ENCODE assay signal across 8 cellular contexts in genomic region chr2:12412898-12413305, GRCh38.
A peak's percentile ranks its signal among the peaks of the same experiment; 100 is the strongest.
DNase-seq lines count a peak whose midpoint lies in the region; ATAC-seq, FAIRE-seq and TF ChIP-seq lines count a peak whose summit lies in the region.

No MANE protein-coding gene starts in this region.

- DNase-seq in GM18507 (ENCODE audit: extremely low spot score, insufficient read length, low read depth) (peak; percentile 7), RPMI7951 (ENCODE audit: low read depth) (peak; percentile 87), immature natural killer cell (peak in 2 of 3 donors; percentile 4 to 9), AG08395 (ENCODE audit: low spot score) (no peak), amygdala (lab: John Stamatoyannopoulos, UW) (no peak), NCI-H1930 (lab: John Stamatoyannopoulos, UW) (no peak), MCF 10A (ENCODE audit: unreplicated experiment) (no peak)

- H3K27me3 Mint-ChIP-seq in immature natural killer cell (ENCODE audit: low read depth in 3 of 3) (peaks cover 0 to 3% (median 1%) of the 10 kb centered on the region in 3 donors), MCF 10A (ENCODE audit: insufficient read depth, unreplicated experiment) (no peaks in the 10 kb centered on the region)

- no TSS peak for BruUV-seq in MCF 10A (replicated peaks; lab: Mats Ljungman, UMichigan)

- CTCF ChIA-PET in MCF 10A (lab: Yijun Ruan, JAX) = no interaction called here

- intact Hi-C loops in MCF 10A (cut with micrococcal nuclease) = no loop called here

- no peak for FAIRE-seq in GM18507 (lab: Jason Lieb, UNC)

- peak overlapping the region in 5 of 6 donors; percentile 40 to 53 (median 51) for H3K27ac Mint-ChIP-seq in immature natural killer cell
- H3K27ac Mint-ChIP-seq in MCF 10A (ENCODE audit: low read depth, unreplicated experiment) = no peak overlapping the region

- POLR2A ChIA-PET in MCF 10A (lab: Yijun Ruan, JAX) = interaction anchor here (0.6 kb wide), 1 partner anchor 1630 kb away, joined by 4 read pairs; no protein-coding TSS in a partner anchor

- ATAC-seq in HG02763 (IDR thresholded peaks at IDR 0.05; ENCODE audit: unreplicated experiment) = peak; percentile 76

- H3K36me3 Mint-ChIP-seq in immature natural killer cell (peaks cover 0 to 12% (median 0%) of the 10 kb centered on the region in 3 donors), MCF 10A (ENCODE audit: insufficient read depth, unreplicated experiment) (no peaks in the 10 kb centered on the region)

- no peak for TF ChIP-seq CTCF in MCF 10A (IDR thresholded peaks at IDR 0.05; ENCODE audit: unreplicated experiment)

- H3K4me3 Mint-ChIP-seq in immature natural killer cell (peak overlapping the region in 2 of 5 donors; percentile 23 to 44), MCF 10A (ENCODE audit: unreplicated experiment) (no peak overlapping the region)

- peaks cover 24 to 32% of the 10 kb centered on the region in 2 donors for H3K4me1 Mint-ChIP-seq in immature natural killer cell
- no peaks in the 10 kb centered on the region for H3K4me1 Mint-ChIP-seq in MCF 10A (ENCODE audit: insufficient read depth, unreplicated experiment)

- H3K9me3 Mint-ChIP-seq in immature natural killer cell (no peaks in the 10 kb centered on the region), MCF 10A (ENCODE audit: unreplicated experiment) (no peaks in the 10 kb centered on the region)

Comparison
In these comparisons a context has a peak if more than half of its experiments do, and no peak if none do; other contexts are left out.
1. DNase-seq: peak in GM18507 (single experiment), RPMI7951 (single experiment) and immature natural killer cell (2 of 3); none in AG08395 (single experiment), amygdala (0 of 56), NCI-H1930 (0 of 2) and MCF 10A (single experiment).